Comparison of ENCODE assay signal across 19 cellular contexts in the genomic region with DNA sequence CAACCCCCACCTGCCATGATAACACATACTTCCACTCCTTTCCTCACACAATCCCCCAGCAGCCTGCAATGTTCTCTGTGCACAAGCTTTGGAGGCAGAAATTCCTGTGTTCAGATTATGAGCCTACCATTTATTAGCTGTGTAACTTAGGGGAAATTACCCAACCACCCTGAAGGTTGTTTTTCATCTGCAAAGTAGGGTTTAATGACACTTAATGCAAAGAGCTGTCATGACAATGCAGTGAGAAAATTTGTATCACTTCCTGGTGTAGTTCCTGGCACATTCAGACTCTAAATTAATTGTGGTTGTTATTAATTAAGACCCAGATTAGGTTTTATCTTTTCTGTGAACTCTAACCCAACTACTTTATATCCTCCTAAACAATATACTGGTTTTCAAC.
A peak's percentile ranks its signal among the peaks of the same experiment; 100 is the strongest.
DNase-seq lines count a peak whose midpoint lies in the region; ATAC-seq, FAIRE-seq and TF ChIP-seq lines count a peak whose summit lies in the region.
"Had no signal": no experiment of that assay in that cellular context is flagged by ENCODE, and none has a peak within 500 bp of the region (broad histone marks: within the 10 kb centered on the region; RNA-seq: fewer than 3 reads in every experiment).

No MANE protein-coding gene starts in this region.

- no peak for TF ChIP-seq RAD21 in H1 (IDR thresholded peaks at IDR 0.05 in 1 of 2, conservative IDR thresholded peaks at IDR 0.05 in 1 of 2; ENCODE audit: low read depth in 2 of 2, low read length in 2 of 2)

- H3K4me1 ChIP-seq in CD4-positive, CD25-positive, alpha-beta regulatory T cell (ENCODE audit: control insufficient read depth, insufficient read depth, low read length, poor library complexity, severe bottlenecking) = peaks cover 18% of the 10 kb centered on the region
- H3K4me1 ChIP-seq in HUES64 (ENCODE audit: insufficient read depth, low read length) = peaks cover 33% of the 10 kb centered on the region
- peaks cover 5 to 11% (median 7%) of the 10 kb centered on the region in 4 experiments; a peak in 4 of 7 replicates for H3K4me1 ChIP-seq in H1 (replicated peaks in 1 of 4; ENCODE audit: control insufficient read depth in 3 of 4, insufficient read depth in 4 of 4, low read length in 3 of 4)
- H3K4me1 ChIP-seq: BLaER1 had no signal

- peak overlapping the region; percentile 1; the same call in 1 of the 2 replicates for H2BK20ac ChIP-seq in H1 (ENCODE audit: low read length)

- H3K56ac ChIP-seq in H1 (replicated peaks; ENCODE audit: insufficient read length, low read depth, low read length) = no peak overlapping the region

- no peaks in the 10 kb centered on the region for H3K79me1 ChIP-seq in H1 (ENCODE audit: low read depth, low read length)

- H3K27ac Mint-ChIP-seq in CD4-positive, CD25-positive, alpha-beta regulatory T cell = peak overlapping the region; percentile 41 to 84 (median 44)
- peak overlapping the region in 1 of 10 donors; percentile 69 for H3K27ac Mint-ChIP-seq in naive thymus-derived CD8-positive, alpha-beta T cell
- H3K27ac Mint-ChIP-seq: IgD-negative memory B cell had no signal

- H2BK12ac ChIP-seq in H1 (ENCODE audit: low read depth, low read length) = no peak overlapping the region; the same call in 1 of the 2 replicates

- no peaks in the 10 kb centered on the region for H3K27me3 ChIP-seq in CD4-positive, CD25-positive, alpha-beta regulatory T cell (ENCODE audit: control insufficient read depth, insufficient read depth, low read length)
- no peaks in the 10 kb centered on the region for H3K27me3 ChIP-seq in HUES64 (ENCODE audit: insufficient read depth, low read length)
- no peaks in the 10 kb centered on the region for H3K27me3 ChIP-seq in H1 (replicated peaks in 1 of 4; ENCODE audit: control insufficient read depth in 3 of 4, extremely low read depth in 1 of 4, insufficient read depth in 3 of 4, low read length in 3 of 4)
- H3K27me3 ChIP-seq: BLaER1 had no signal

- H3K36me3 ChIP-seq in CD4-positive, CD25-positive, alpha-beta regulatory T cell (ENCODE audit: control insufficient read depth, insufficient read depth, low read length) = no peaks in the 10 kb centered on the region
- H3K36me3 ChIP-seq in HUES64 (ENCODE audit: insufficient read depth, low read length) (no peaks in the 10 kb centered on the region), H1 (ENCODE audit: control insufficient read depth in 2 of 4, insufficient read depth in 4 of 4, low read length in 3 of 4) (no peaks in the 10 kb centered on the region)
- H3K36me3 ChIP-seq: BLaER1 had no signal

- DNase-seq in DMS53 (lab: John Stamatoyannopoulos, UW) (peak; percentile 28), DMS53 treated with DMSO at 0.1 percent for 48 hours (lab: John Stamatoyannopoulos, UW; ENCODE audit: unreplicated experiment) (no peak), H1 (ENCODE audit: low read depth in 1 of 2, low spot score in 2 of 2) (no peak), left lobe of liver (ENCODE audit: low spot score) (no peak)
- peak in 1 of 3 donors; percentile 30 for DNase-seq in CD4-positive, CD25-positive, alpha-beta regulatory T cell
- DNase-seq in naive thymus-derived CD8-positive, alpha-beta T cell = no peak
- DNase-seq: AML-193, Calu3, DMS 273 treated with DMSO at 0.1 percent for 48 hours, DND-41, GDM1, KG1 had no signal

- no peak overlapping the region for H3K27ac ChIP-seq in CD4-positive, CD25-positive, alpha-beta regulatory T cell (ENCODE audit: insufficient read depth, low read length, poor library complexity, severe bottlenecking)
- H3K27ac ChIP-seq in HUES64 (ENCODE audit: low read depth, low read length) (peak overlapping the region; percentile 64; the same call in 1 of the 2 replicates), H1 (ENCODE audit: low read depth, low read length) (0 out of 2 replicates have a peak overlapping the region, but pooled peaks have one; percentile 32)
- H3K27ac ChIP-seq: 22Rv1, BLaER1, HL-60 had no signal

- no peak overlapping the region for H3K4ac ChIP-seq in H1 (replicated peaks; ENCODE audit: insufficient read length, low read depth, low read length)

- no peaks in the 10 kb centered on the region for H3K27me3 Mint-ChIP-seq in CD4-positive, CD25-positive, alpha-beta regulatory T cell
- H3K27me3 Mint-ChIP-seq in naive thymus-derived CD8-positive, alpha-beta T cell = no peaks in the 10 kb centered on the region

- POLR2A ChIA-PET in H1 (lab: Charles Lee; ENCODE audit: partially characterized antibody) = no interaction called here
- POLR2A ChIA-PET in naive thymus-derived CD8-positive, alpha-beta T cell (lab: Charles Lee) = interaction anchor here (3.0 kb wide), 1 partner anchor 10 kb away, joined by 10 read pairs; no protein-coding TSS in a partner anchor

- no peak overlapping the region for H4K5ac ChIP-seq in H1 (ENCODE audit: insufficient read length, low read depth, low read length)

- no peak overlapping the region for H3K14ac ChIP-seq in H1 (ENCODE audit: insufficient read length)

- no peaks in the 10 kb centered on the region for H4K20me1 ChIP-seq in H1 (replicated peaks in 1 of 2; ENCODE audit: control insufficient read depth in 1 of 2, insufficient read depth in 2 of 2, low read length in 2 of 2)
- H4K20me1 ChIP-seq: BLaER1 had no signal

- TF ChIP-seq EP300 in H1 (IDR thresholded peaks at IDR 0.05; ENCODE audit: borderline replicate concordance in 1 of 2, low read depth in 2 of 2, low read length in 2 of 2) = no peak

- H3K9me3 ChIP-seq in CD4-positive, CD25-positive, alpha-beta regulatory T cell (ENCODE audit: control insufficient read depth in 2 of 2, low read length in 2 of 2) = no peaks in the 10 kb centered on the region
- H3K9me3 ChIP-seq in HUES64 (ENCODE audit: insufficient read depth, low read depth, low read length) = no peaks in the 10 kb centered on the region
- H3K9me3 ChIP-seq in H1 (ENCODE audit: insufficient read depth in 2 of 2, low read depth in 1 of 2, low read length in 1 of 2) = no peaks in the 10 kb centered on the region
- H3K9me3 ChIP-seq: BLaER1 had no signal

- no peak overlapping the region for H2AFZ ChIP-seq in H1 (ENCODE audit: low read length)

- FAIRE-seq in H1 (lab: Jason Lieb, UNC) = no peak

- no peaks in the 10 kb centered on the region for H3K9me3 Mint-ChIP-seq in CD4-positive, CD25-positive, alpha-beta regulatory T cell
- no peaks in the 10 kb centered on the region for H3K9me3 Mint-ChIP-seq in naive thymus-derived CD8-positive, alpha-beta T cell

- H3K36me3 Mint-ChIP-seq in CD4-positive, CD25-positive, alpha-beta regulatory T cell = no peaks in the 10 kb centered on the region
- H3K36me3 Mint-ChIP-seq in naive thymus-derived CD8-positive, alpha-beta T cell = no peaks in the 10 kb centered on the region
- H3K36me3 Mint-ChIP-seq: IgD-negative memory B cell had no signal

- H3K23ac ChIP-seq in H1 (ENCODE audit: insufficient read length) = no peak overlapping the region

- no peak overlapping the region for H2BK15ac ChIP-seq in H1 (ENCODE audit: low read length)

- peak overlapping the region; percentile 4 to 49 (median 25) for H3K4me3 Mint-ChIP-seq in CD4-positive, CD25-positive, alpha-beta regulatory T cell
- no peak overlapping the region for H3K4me3 Mint-ChIP-seq in naive thymus-derived CD8-positive, alpha-beta T cell
- H3K4me3 Mint-ChIP-seq: IgD-negative memory B cell had no signal

- peak; percentile 66 to 74 for ATAC-seq in CD4-positive, CD25-positive, alpha-beta regulatory T cell (ENCODE audit: low read depth in 2 of 2)
- ATAC-seq in HG03280 (IDR thresholded peaks at IDR 0.05; ENCODE audit: unreplicated experiment) (no peak), left lobe of liver (no peak)
- ATAC-seq in naive thymus-derived CD8-positive, alpha-beta T cell = no peak
- ATAC-seq: HCT116 had no signal

- peaks cover 20 to 44% (median 23%) of the 10 kb centered on the region in 4 donors for H3K4me1 Mint-ChIP-seq in CD4-positive, CD25-positive, alpha-beta regulatory T cell
- peaks cover 11 to 38% (median 12%) of the 10 kb centered on the region in 4 donors for H3K4me1 Mint-ChIP-seq in naive thymus-derived CD8-positive, alpha-beta T cell

- peak overlapping the region; percentile 42 for H3K4me3 ChIP-seq in CD4-positive, CD25-positive, alpha-beta regulatory T cell (ENCODE audit: low read depth, low read length)
- H3K4me3 ChIP-seq in HUES64 (ENCODE audit: low read length) (no peak overlapping the region), H1 (ENCODE audit: extremely low read depth in 1 of 4, insufficient read depth in 2 of 4, low read depth in 3 of 4, low read length in 4 of 4) (no peak overlapping the region)
- H3K4me3 ChIP-seq: BLaER1 had no signal

- no peak for TF ChIP-seq POLR2A in H1 (IDR thresholded peaks at IDR 0.05; ENCODE audit: control extremely low read depth in 1 of 2, low read depth in 2 of 2, low read length in 2 of 2)

- no peak for TF ChIP-seq CTCF in H1 (IDR thresholded peaks at IDR 0.05; ENCODE audit: control extremely low read depth in 1 of 3, insufficient read depth in 1 of 3, low read depth in 1 of 3, low read length in 3 of 3)

- no peak overlapping the region for H3K18ac ChIP-seq in H1 (ENCODE audit: extremely low read depth, low read length)

- CTCF ChIA-PET in H1 (lab: Charles Lee; ENCODE audit: partially characterized antibody) = interaction anchor here (1.0 to 1.6 kb wide), 2 partner anchors 85 to 170 kb away, joined by 3 read pairs; no protein-coding TSS in a partner anchor

- H3K9ac ChIP-seq in HUES64 (ENCODE audit: low read depth, low read length) (no peak overlapping the region), H1 (replicated peaks in 1 of 4; ENCODE audit: extremely low read depth in 1 of 4, low read depth in 3 of 4, low read length in 3 of 4) (no peak overlapping the region)
- H3K9ac ChIP-seq: BLaER1 had no signal

- H3K4me2 ChIP-seq in H1 (ENCODE audit: insufficient read depth in 1 of 2, low read depth in 2 of 2, low read length in 2 of 2) = no peak overlapping the region; a peak in 1 of 4 replicates
- H3K4me2 ChIP-seq: BLaER1 had no signal

- no peak overlapping the region for H4K8ac ChIP-seq in H1 (ENCODE audit: extremely low read depth, insufficient read depth, low read length)

- no peak overlapping the region for H2BK120ac ChIP-seq in H1 (replicated peaks; ENCODE audit: low read depth, low read length)

- H4K91ac ChIP-seq in H1 (replicated peaks; ENCODE audit: insufficient read length, low read length) = no peak overlapping the region

- no peak overlapping the region for H2AK5ac ChIP-seq in H1 (ENCODE audit: low read depth, low read length)

- H2BK5ac ChIP-seq in H1 (ENCODE audit: low read depth, low read length) = peak overlapping the region; percentile 47; the same call in 1 of the 2 replicates

- no peaks in the 10 kb centered on the region for H3K79me2 ChIP-seq in H1 (ENCODE audit: control insufficient read depth in 1 of 2, insufficient read depth in 2 of 2, low read length in 2 of 2)

- H3K23me2 ChIP-seq in H1 (ENCODE audit: low read depth, low read length) = no peaks in the 10 kb centered on the region

TF ChIP-seq in H1, 55 proteins besides CTCF, POLR2A, EP300 and RAD21 (continues in another document):
- TF ChIP-seq CREB1 (IDR thresholded peaks at IDR 0.05) = no peak

Comparison
In these comparisons a context has a peak if more than half of its experiments do, and no peak if none do; other contexts are left out.
1. ATAC-seq: peak in CD4-positive, CD25-positive, alpha-beta regulatory T cell (2 of 2); none in HG03280 (single experiment), naive thymus-derived CD8-positive, alpha-beta T cell (0 of 2) and left lobe of liver (single experiment).
2. H3K4me3 Mint-ChIP-seq: peak in CD4-positive, CD25-positive, alpha-beta regulatory T cell (4 of 4); none in naive thymus-derived CD8-positive, alpha-beta T cell (0 of 10).